ENCODE assay signal across 25 cellular contexts in the genomic region with DNA sequence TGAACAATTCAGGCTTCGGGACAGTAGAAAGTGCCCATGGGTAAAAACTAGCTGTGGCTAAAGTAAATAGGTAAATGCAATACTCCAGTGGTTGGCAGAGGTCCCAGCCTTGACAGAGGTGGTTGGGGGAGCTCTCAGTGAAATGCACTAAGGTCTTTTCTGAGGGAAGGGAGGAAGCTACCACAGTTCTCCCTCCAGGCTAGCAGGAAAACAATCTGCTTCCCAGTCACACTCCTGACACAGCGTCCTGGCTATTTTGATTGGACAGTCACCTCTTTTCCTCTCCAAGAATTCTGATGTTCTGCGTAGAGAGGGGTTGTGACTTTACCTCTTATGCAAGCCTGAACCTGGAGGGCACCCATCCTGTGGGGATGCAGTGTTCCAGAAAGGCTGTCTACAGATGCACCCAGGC.
DNase-seq lines count a peak whose midpoint lies in the region; ATAC-seq and TF ChIP-seq lines count a peak whose summit lies in the region.
"Had no signal": no experiment of that assay in that cellular context is flagged by ENCODE, and none has a peak within 500 bp of the region (broad histone marks: within the 10 kb centered on the region; RNA-seq: fewer than 3 reads in every experiment).

No MANE protein-coding gene starts in this region.

- H3K4me1 ChIP-seq in skeletal muscle satellite cell (ENCODE audit: control insufficient read depth, insufficient read depth, low read length), result peaks cover 12% of the 10 kb centered on the region
- H3K4me1 ChIP-seq: testis had no signal

- no peak for TF ChIP-seq CTCF in RWPE1 (conservative IDR thresholded peaks at IDR 0.05; ENCODE audit: low read depth)

- ATAC-seq in HG02678 (IDR thresholded peaks at IDR 0.05; ENCODE audit: unreplicated experiment), result no peak
- ATAC-seq: activated T-cell treated with anti-CD3 and anti-CD28 coated beads, Interleukin-2, amount 50 U/mL, for 72 hours; effector memory CD8-positive, alpha-beta T cell; stimulated activated effector memory CD8-positive, alpha-beta T cell treated with anti-CD3 and anti-CD28 coated beads, Interleukin-12 subunit alpha, Interleukin-12 subunit beta, amount 100 ng/mL, for 72 hours had no signal

- CTCF ChIA-PET in RWPE1 (lab: Yijun Ruan, JAX), result interaction anchor here (0.7 to 1.2 kb wide), 2 partner anchors 13 to 41 kb away, joined by 3 read pairs; no protein-coding TSS in a partner anchor

- no peaks in the 10 kb centered on the region for H3K36me3 ChIP-seq in skeletal muscle satellite cell (ENCODE audit: insufficient read depth, low read length)
- H3K36me3 ChIP-seq: WERI-Rb-1 had no signal

- no peaks in the 10 kb centered on the region for H3K9me3 ChIP-seq in skeletal muscle satellite cell (replicated peaks; ENCODE audit: low read length)
- H3K9me3 ChIP-seq: testis had no signal

- peak overlapping the region; percentile 38 for H3K9ac ChIP-seq in skeletal muscle satellite cell (ENCODE audit: low read depth, low read length)

- H3K4me3 ChIP-seq in skeletal muscle satellite cell (ENCODE audit: low read length), result no peak overlapping the region
- H3K4me3 ChIP-seq: coronary artery, testis had no signal

- intact Hi-C loops in posterior cingulate gyrus (cut with DNase I), result no loop called here

- H3K27me3 ChIP-seq in skeletal muscle satellite cell (ENCODE audit: control insufficient read depth, insufficient read depth, low read length), result no peaks in the 10 kb centered on the region
- H3K27me3 ChIP-seq: testis had no signal

- H3K4me2 ChIP-seq in skeletal muscle satellite cell (ENCODE audit: low read length), result no peak overlapping the region

- DNase-seq in H4 (ENCODE audit: low spot score) (peak; percentile 31), RWPE1 (ENCODE audit: low spot score) (no peak), kidney glomerular epithelial cell (lab: John Stamatoyannopoulos, UW) (peak; percentile 40), NCI-H1105 (lab: John Stamatoyannopoulos, UW) (no peak), posterior cingulate gyrus (no peak)
- DNase-seq: activated CD4-positive, alpha-beta T cell treated with anti-CD3 and anti-CD28 coated beads, Interleukin-2, amount 10 ng/mL, durations not matched to agents 7 days and 5 days; activated naive CD4-positive, alpha-beta T cell treated with anti-CD3 and anti-CD28 coated beads for 36 hours; activated T-cell treated with anti-CD3 and anti-CD28 coated beads, Interleukin-2, amount 50 U/mL, for 72 hours; AML-193; CD8-positive, alpha-beta memory T cell; DMS153; effector memory CD8-positive, alpha-beta T cell; islet precursor cell; MM.1S; NCI-H146; NCI-H2171; NCI-H69; small intestine; stimulated activated CD4-positive, alpha-beta T cell treated with anti-CD3 and anti-CD28 coated beads, Interleukin-2, amount 100 ng/mL, for 24 hours; WERI-Rb-1 had no signal

- H3K27ac ChIP-seq in RWPE1, result peak overlapping the region; percentile 71
- H3K27ac ChIP-seq: testis, WERI-Rb-1 had no signal

- POLR2A ChIA-PET in RWPE1 (lab: Yijun Ruan, JAX; ENCODE audit: low non-redundant PET), result no interaction called here

Comparison
In these comparisons a context has a peak if more than half of its experiments do, and no peak if none do; other contexts are left out.
1. DNase-seq: peak in H4 (single experiment) and kidney glomerular epithelial cell (single experiment); none in RWPE1 (single experiment), NCI-H1105 (single experiment) and posterior cingulate gyrus (0 of 10).